28 cellular contexts compared by ENCODE assay signal in genomic region chr1:76109404-76109803, GRCh38. TPM values are rescaled to one million over a fixed set of nuclear protein-coding genes. Genes with fewer than 3 reads are reported as not detected.
"Had no signal": no experiment of that assay in that cellular context is flagged by ENCODE, and none has a peak within 500 bp of the region (broad histone marks: within the 10 kb centered on the region; RNA-seq: fewer than 3 reads in every experiment).

No MANE protein-coding gene starts in this region.

- H3K27ac ChIP-seq: brain microvascular endothelial cell, esophagus muscularis mucosa, foreskin keratinocyte, neutrophil, ovary, prostate gland, sigmoid colon, tibial artery, upper lobe of right lung had no signal

- H3K4me1 Mint-ChIP-seq: stimulated activated effector memory CD8-positive, alpha-beta T cell treated with anti-CD3 and anti-CD28 coated beads, Interleukin-12 subunit alpha, Interleukin-12 subunit beta, amount 100 ng/mL, for 72 hours had no signal

- DNase-seq: activated CD4-positive, alpha-beta memory T cell treated with anti-CD3 and anti-CD28 coated beads, Interleukin-2, amount 10 ng/mL, durations not matched to agents 7 days and 5 days; activated CD4-positive, alpha-beta T cell treated with anti-CD3 and anti-CD28 coated beads, Interleukin-2, amount 10 ng/mL, durations not matched to agents 7 days and 5 days; activated CD4-positive, CD25-positive, alpha-beta regulatory T cell treated with anti-CD3 and anti-CD28 coated beads, Interleukin-2, amount 50 U/mL, for 72 hours; activated CD8-positive, alpha-beta memory T cell treated with anti-CD3 and anti-CD28 coated beads, Interleukin-2, amount 50 U/mL, for 48 hours; activated gamma-delta T cell; activated naive CD4-positive, alpha-beta T cell treated with anti-CD3 and anti-CD28 coated beads, Interleukin-2, amount 50 U/mL, for 16 hours; activated T-cell treated with anti-CD3 and anti-CD28 coated beads, Interleukin-2, amount 50 U/mL, for 24 hours; amniotic stem cell; brain microvascular endothelial cell; effector CD4-positive, alpha-beta T cell; foreskin keratinocyte; islet precursor cell; ovary; retina; sigmoid colon; small intestine; stimulated activated CD4-positive, alpha-beta T cell treated with anti-CD3 and anti-CD28 coated beads, Interleukin-4, amount 100 ng/mL, for 24 hours; T-helper 2 cell; tibial artery; upper lobe of right lung had no signal

- H3K4me1 ChIP-seq: foreskin keratinocyte, prostate gland, sigmoid colon, tibial artery, upper lobe of right lung had no signal

- H3K27me3 ChIP-seq: brain microvascular endothelial cell, esophagus muscularis mucosa, foreskin keratinocyte, neutrophil, ovary, sigmoid colon, tibial artery, upper lobe of right lung had no signal

- H3K9me3 Mint-ChIP-seq: activated CD4-positive, alpha-beta memory T cell treated with anti-CD3 and anti-CD28 coated beads, Interleukin-2, amount 10 ng/mL, durations not matched to agents 7 days and 5 days; activated CD4-positive, alpha-beta T cell treated with anti-CD3 and anti-CD28 coated beads, Interleukin-2, amount 10 ng/mL, durations not matched to agents 7 days and 5 days; activated T-cell treated with anti-CD3 and anti-CD28 coated beads, Interleukin-2, amount 50 U/mL, for 24 hours; memory B cell; stimulated activated effector memory CD8-positive, alpha-beta T cell treated with anti-CD3 and anti-CD28 coated beads, Interleukin-12 subunit alpha, Interleukin-12 subunit beta, amount 100 ng/mL, for 72 hours; stimulated activated naive CD8-positive, alpha-beta T cell treated with anti-CD3 and anti-CD28 coated beads, Interleukin-15, Interleukin-2, amounts not matched to agents 100 ng/mL and 50 ng/mL, for 24 hours had no signal

- H3K27ac Mint-ChIP-seq: activated CD4-positive, alpha-beta memory T cell treated with anti-CD3 and anti-CD28 coated beads, Interleukin-2, amount 10 ng/mL, durations not matched to agents 7 days and 5 days; activated CD4-positive, alpha-beta T cell treated with anti-CD3 and anti-CD28 coated beads, Interleukin-2, amount 10 ng/mL, durations not matched to agents 7 days and 5 days; activated T-cell treated with anti-CD3 and anti-CD28 coated beads, Interleukin-2, amount 50 U/mL, for 24 hours; memory B cell; stimulated activated effector memory CD8-positive, alpha-beta T cell treated with anti-CD3 and anti-CD28 coated beads, Interleukin-12 subunit alpha, Interleukin-12 subunit beta, amount 100 ng/mL, for 72 hours; stimulated activated naive CD8-positive, alpha-beta T cell treated with anti-CD3 and anti-CD28 coated beads, Interleukin-15, Interleukin-2, amounts not matched to agents 100 ng/mL and 50 ng/mL, for 24 hours had no signal

- H3K27me3 Mint-ChIP-seq: memory B cell had no signal

- H3K36me3 ChIP-seq: brain microvascular endothelial cell, esophagus muscularis mucosa, neutrophil, ovary, prostate gland, sigmoid colon, tibial artery, upper lobe of right lung had no signal

- H3K4me3 ChIP-seq: esophagus muscularis mucosa, ovary, prostate gland, sigmoid colon, tibial artery, upper lobe of right lung had no signal

- ATAC-seq: foreskin keratinocyte; stimulated activated effector memory CD8-positive, alpha-beta T cell treated with anti-CD3 and anti-CD28 coated beads, Interleukin-12 subunit alpha, Interleukin-12 subunit beta, amount 100 ng/mL, for 72 hours; upper lobe of right lung had no signal

- H3K4me3 Mint-ChIP-seq: activated CD4-positive, alpha-beta memory T cell treated with anti-CD3 and anti-CD28 coated beads, Interleukin-2, amount 10 ng/mL, durations not matched to agents 7 days and 5 days; activated CD4-positive, alpha-beta T cell treated with anti-CD3 and anti-CD28 coated beads, Interleukin-2, amount 10 ng/mL, durations not matched to agents 7 days and 5 days; activated T-cell treated with anti-CD3 and anti-CD28 coated beads, Interleukin-2, amount 50 U/mL, for 24 hours; memory B cell; nephron; stimulated activated effector memory CD8-positive, alpha-beta T cell treated with anti-CD3 and anti-CD28 coated beads, Interleukin-12 subunit alpha, Interleukin-12 subunit beta, amount 100 ng/mL, for 72 hours; stimulated activated naive CD8-positive, alpha-beta T cell treated with anti-CD3 and anti-CD28 coated beads, Interleukin-15, Interleukin-2, amounts not matched to agents 100 ng/mL and 50 ng/mL, for 24 hours had no signal

- H3K9me3 ChIP-seq: esophagus muscularis mucosa, neutrophil, ovary, prostate gland, sigmoid colon, tibial artery, upper lobe of right lung had no signal

RNA-seq across cellular contexts. Expression of gene ST6GALNAC3, which starts 34.9 kb away (rescaled TPM):
- total RNA-seq: activated CD4-positive, alpha-beta memory T cell treated with anti-CD3 and anti-CD28 coated beads, Interleukin-2, amount 10 ng/mL, durations not matched to agents 7 days and 5 days; myocyte had no signal
